In the genomic region with DNA sequence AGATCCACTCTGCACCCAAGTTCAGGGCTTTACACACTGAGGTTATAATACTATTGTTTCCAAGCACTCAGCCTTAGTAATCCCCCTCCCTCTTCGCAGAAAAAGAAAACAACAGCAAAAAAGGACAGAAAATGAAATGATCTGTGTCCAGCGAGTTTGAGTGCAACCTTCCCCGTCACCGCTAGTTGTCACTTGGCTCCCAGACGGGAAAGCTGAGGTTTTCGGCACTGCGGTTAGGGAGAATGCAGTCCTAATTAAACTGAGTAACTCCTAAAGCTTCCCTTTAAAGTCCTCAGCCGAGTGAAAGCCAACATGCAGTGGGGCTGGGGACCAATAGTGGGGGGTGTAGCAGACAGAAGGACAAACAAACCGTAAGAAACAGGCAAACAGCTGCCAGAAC, we compare ENCODE assay signal across 12 cellular contexts. TPM values are rescaled to one million over a fixed set of nuclear protein-coding genes. Genes with fewer than 3 reads are reported as not detected.
DNase-seq lines count a peak whose midpoint lies in the region; ATAC-seq, FAIRE-seq and TF ChIP-seq lines count a peak whose summit lies in the region.
"Had no signal": no experiment of that assay in that cellular context is flagged by ENCODE, and none has a peak within 500 bp of the region (broad histone marks: within the 10 kb centered on the region; RNA-seq: fewer than 3 reads in every experiment).

No MANE protein-coding gene starts in this region.

- no peaks in the 10 kb centered on the region for H3K4me1 ChIP-seq in keratinocyte (ENCODE audit: control insufficient read depth, extremely low read depth, insufficient read depth, low read length)

- H3K4me3 ChIP-seq in keratinocyte (ENCODE audit: control insufficient read depth in 2 of 3, extremely low read depth in 1 of 3, insufficient read depth in 2 of 3, low read depth in 1 of 3, low read length in 3 of 3), result no peak overlapping the region

- peak; percentile 73 for ATAC-seq in WTC11
- no peak for ATAC-seq in HG02885 (IDR thresholded peaks at IDR 0.05; ENCODE audit: poor library complexity, unreplicated experiment)
- ATAC-seq in HG02973 (IDR thresholded peaks at IDR 0.05; ENCODE audit: unreplicated experiment), result no peak
- ATAC-seq in HG03457 (IDR thresholded peaks at IDR 0.05; ENCODE audit: unreplicated experiment), result no peak
- no peak for ATAC-seq in activated CD8-positive, alpha-beta memory T cell treated with anti-CD3 and anti-CD28 coated beads, Interleukin-2, amount 10 ng/mL, durations not matched to agents 7 days and 5 days

- CTCF ChIA-PET in Calu3 (lab: Charles Lee) (interaction anchor here (1.1 kb wide), 1 partner anchor 219 kb away, joined by 4 read pairs; no protein-coding TSS in a partner anchor), WTC11 (lab: Charles Lee) (interaction anchor here (0.6 to 2.3 kb wide), 9 partner anchors 10 to 426 kb away, joined by 3 to 24 read pairs (median 5); no protein-coding TSS in a partner anchor)
- CTCF ChIA-PET in activated CD8-positive, alpha-beta memory T cell treated with anti-CD3 and anti-CD28 coated beads, Interleukin-2, amount 10 ng/mL, durations not matched to agents 7 days and 5 days (lab: Charles Lee), result no interaction called here

- peaks cover 15% of the 10 kb centered on the region for H3K27me3 ChIP-seq in keratinocyte (ENCODE audit: control insufficient read depth, extremely low read depth, insufficient read depth, low read length)

- H3K4me1 Mint-ChIP-seq in Calu3 (ENCODE audit: low read depth, unreplicated experiment), result no peaks in the 10 kb centered on the region
- H3K4me1 Mint-ChIP-seq in WTC11, result peaks cover 15% of the 10 kb centered on the region
- H3K4me1 Mint-ChIP-seq in activated CD8-positive, alpha-beta memory T cell treated with anti-CD3 and anti-CD28 coated beads, Interleukin-2, amount 10 ng/mL, durations not matched to agents 7 days and 5 days, result no peaks in the 10 kb centered on the region
- H3K4me1 Mint-ChIP-seq: activated naive CD8-positive, alpha-beta T cell treated with anti-CD3 and anti-CD28 coated beads for 36 hours had no signal

- BruUV-seq in Calu3 (replicated peaks; lab: Mats Ljungman, UMichigan), result no TSS peak

- DNase-seq in Calu3, result peak; percentile 16
- peak; percentile 19 for DNase-seq in LHCN-M2 (ENCODE audit: low read depth)
- DNase-seq in WTC11 (ENCODE audit: low spot score), result peak; percentile 59
- DNase-seq in keratinocyte (ENCODE audit: low read depth, low spot score), result no peak
- no peak for DNase-seq in activated CD8-positive, alpha-beta memory T cell treated with anti-CD3 and anti-CD28 coated beads, Interleukin-2, amount 10 ng/mL, durations not matched to agents 7 days and 5 days
- DNase-seq: GOT3 had no signal

- H2AFZ ChIP-seq in keratinocyte (ENCODE audit: control insufficient read depth, low read length), result no peak overlapping the region

- no peak for FAIRE-seq in keratinocyte (lab: Jason Lieb, UNC)

- H3K36me3 Mint-ChIP-seq in Calu3 (ENCODE audit: insufficient read depth, unreplicated experiment) (no peaks in the 10 kb centered on the region), WTC11 (no peaks in the 10 kb centered on the region)
- H3K36me3 Mint-ChIP-seq in activated CD8-positive, alpha-beta memory T cell treated with anti-CD3 and anti-CD28 coated beads, Interleukin-2, amount 10 ng/mL, durations not matched to agents 7 days and 5 days, result no peaks in the 10 kb centered on the region
- H3K36me3 Mint-ChIP-seq: activated naive CD8-positive, alpha-beta T cell treated with anti-CD3 and anti-CD28 coated beads for 36 hours had no signal

- H3K9ac ChIP-seq in keratinocyte (ENCODE audit: control insufficient read depth, extremely low read depth, insufficient read depth, low read length), result no peak overlapping the region

- intact Hi-C loops in Calu3 (cut with micrococcal nuclease; ENCODE audit: unreplicated experiment), result loop anchor here (2.0 kb wide), 2 partner anchors 35 to 219 kb away; no protein-coding TSS in a partner anchor

- H3K27ac ChIP-seq in keratinocyte (ENCODE audit: control insufficient read depth, insufficient read depth, low read length), result no peak overlapping the region

- dilution Hi-C loops in keratinocyte (cut with MboI; ENCODE audit: extremely low pct_ligation_motif_present, low sequenced_read_pairs), result no loop called here

- H3K4me3 Mint-ChIP-seq in Calu3 (ENCODE audit: low read depth, unreplicated experiment) (no peak overlapping the region), WTC11 (peak overlapping the region; percentile 9; the same call in 1 of the 2 replicates)
- no peak overlapping the region for H3K4me3 Mint-ChIP-seq in activated CD8-positive, alpha-beta memory T cell treated with anti-CD3 and anti-CD28 coated beads, Interleukin-2, amount 10 ng/mL, durations not matched to agents 7 days and 5 days
- H3K4me3 Mint-ChIP-seq: activated naive CD8-positive, alpha-beta T cell treated with anti-CD3 and anti-CD28 coated beads for 36 hours; stimulated activated naive CD8-positive, alpha-beta T cell treated with anti-CD3 and anti-CD28 coated beads, Interleukin-15, Interleukin-2, amounts not matched to agents 100 ng/mL and 50 ng/mL, for 24 hours had no signal

- H3K36me3 ChIP-seq in keratinocyte (ENCODE audit: control insufficient read depth in 2 of 2, extremely low read depth in 1 of 2, insufficient read depth in 2 of 2, low read length in 2 of 2), result no peaks in the 10 kb centered on the region

- no peak overlapping the region for H3K4me2 ChIP-seq in keratinocyte (ENCODE audit: control insufficient read depth, extremely low read depth, insufficient read depth, low read depth, low read length)

- H3K9me3 ChIP-seq in keratinocyte (ENCODE audit: control insufficient read depth, low read depth, low read length), result no peaks in the 10 kb centered on the region

- H3K9me1 ChIP-seq in keratinocyte (ENCODE audit: control insufficient read depth, extremely low read depth, insufficient read depth, low read length), result no peaks in the 10 kb centered on the region

- H3K9me3 Mint-ChIP-seq in Calu3 (ENCODE audit: low read depth, unreplicated experiment) (no peaks in the 10 kb centered on the region), WTC11 (no peaks in the 10 kb centered on the region)
- no peaks in the 10 kb centered on the region for H3K9me3 Mint-ChIP-seq in activated CD8-positive, alpha-beta memory T cell treated with anti-CD3 and anti-CD28 coated beads, Interleukin-2, amount 10 ng/mL, durations not matched to agents 7 days and 5 days (ENCODE audit: low read depth)

- H3K79me2 ChIP-seq in keratinocyte (ENCODE audit: control insufficient read depth, insufficient read depth, low read length), result no peaks in the 10 kb centered on the region

- TF ChIP-seq CTCF in Calu3 (IDR thresholded peaks at IDR 0.05; ENCODE audit: unreplicated experiment) (peak; percentile 23), WTC11 (IDR thresholded peaks at IDR 0.05) (peak; percentile 52; the same call in 1 of the 2 replicates), keratinocyte (optimal IDR thresholded peaks at IDR 0.05 in 1 of 3, IDR thresholded peaks at IDR 0.05 in 1 of 3, conservative IDR thresholded peaks at IDR 0.05 in 1 of 3; ENCODE audit: extremely low read depth in 1 of 3, insufficient read depth in 2 of 3, low read length in 3 of 3) (peak; percentile 57 to 77 (median 58))

- POLR2A ChIA-PET in WTC11 (lab: Charles Lee), result no interaction called here

- H4K20me1 ChIP-seq in keratinocyte (ENCODE audit: control insufficient read depth, extremely low read depth, insufficient read depth, low read length), result no peaks in the 10 kb centered on the region

- H3K27me3 Mint-ChIP-seq in Calu3 (ENCODE audit: unreplicated experiment), result peaks cover 57% of the 10 kb centered on the region
- H3K27me3 Mint-ChIP-seq in WTC11 (ENCODE audit: low read depth), result peaks cover 75% of the 10 kb centered on the region
- H3K27me3 Mint-ChIP-seq in activated CD8-positive, alpha-beta memory T cell treated with anti-CD3 and anti-CD28 coated beads, Interleukin-2, amount 10 ng/mL, durations not matched to agents 7 days and 5 days, result peaks cover 14% of the 10 kb centered on the region

- H3K27ac Mint-ChIP-seq in Calu3 (ENCODE audit: unreplicated experiment) (no peak overlapping the region), WTC11 (no peak overlapping the region)
- H3K27ac Mint-ChIP-seq in activated CD8-positive, alpha-beta memory T cell treated with anti-CD3 and anti-CD28 coated beads, Interleukin-2, amount 10 ng/mL, durations not matched to agents 7 days and 5 days, result no peak overlapping the region
- H3K27ac Mint-ChIP-seq: activated naive CD8-positive, alpha-beta T cell treated with anti-CD3 and anti-CD28 coated beads for 36 hours; stimulated activated naive CD8-positive, alpha-beta T cell treated with anti-CD3 and anti-CD28 coated beads, Interleukin-15, Interleukin-2, amounts not matched to agents 100 ng/mL and 50 ng/mL, for 24 hours had no signal

TF ChIP-seq in WTC11, 78 proteins besides CTCF, POLR2A, EP300 and RAD21 (continues in another document):
- TF ChIP-seq, protein P1, sequence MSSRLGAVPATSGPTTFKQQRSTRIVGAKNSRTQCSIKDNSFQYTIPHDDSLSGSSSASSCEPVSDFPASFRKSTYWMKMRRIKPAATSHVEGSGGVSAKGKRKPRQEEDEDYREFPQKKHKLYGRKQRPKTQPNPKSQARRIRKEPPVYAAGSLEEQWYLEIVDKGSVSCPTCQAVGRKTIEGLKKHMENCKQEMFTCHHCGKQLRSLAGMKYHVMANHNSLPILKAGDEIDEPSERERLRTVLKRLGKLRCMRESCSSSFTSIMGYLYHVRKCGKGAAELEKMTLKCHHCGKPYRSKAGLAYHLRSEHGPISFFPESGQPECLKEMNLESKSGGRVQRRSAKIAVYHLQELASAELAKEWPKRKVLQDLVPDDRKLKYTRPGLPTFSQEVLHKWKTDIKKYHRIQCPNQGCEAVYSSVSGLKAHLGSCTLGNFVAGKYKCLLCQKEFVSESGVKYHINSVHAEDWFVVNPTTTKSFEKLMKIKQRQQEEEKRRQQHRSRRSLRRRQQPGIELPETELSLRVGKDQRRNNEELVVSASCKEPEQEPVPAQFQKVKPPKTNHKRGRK (CRISPR knock-in tag; IDR thresholded peaks at IDR 0.05; ENCODE audit: borderline replicate concordance), result no peak

RNA-seq across cellular contexts. Expression of gene GLRA1, which starts 0.8 kb away (rescaled TPM):
- total RNA-seq in Calu3 (2022), result not detected in 2 replicates
- not detected in 2 replicates for total RNA-seq in LHCN-M2 (2014; rRNA removed)
- not detected for polyA plus RNA-seq in LHCN-M2 (2012)
- not detected in 3 replicates for total RNA-seq in WTC11 (2021)
- not detected in 3 replicates for polyA plus RNA-seq in keratinocyte
- polyA plus RNA-seq in keratinocyte (2011; ENCODE audit: low read depth), result not detected
- not detected in 2 replicates for polyA plus RNA-seq in keratinocyte (2011; cell fraction: cytosol; rRNA removed)
- not detected in 2 replicates for polyA plus RNA-seq in keratinocyte (2011; cell fraction: nucleus; rRNA removed)
- polyA plus RNA-seq in keratinocyte (2012; ENCODE audit: low replicate concordance), result 0.08 TPM in 1 of 2 replicates, not detected in the other
- not detected in 3 replicates for polyA minus RNA-seq in keratinocyte
- not detected for polyA minus RNA-seq in keratinocyte (2011; cell fraction: cytosol; rRNA and poly(A)+ RNA removed)
- not detected in 2 replicates for polyA minus RNA-seq in keratinocyte (2011; cell fraction: nucleus; rRNA and poly(A)+ RNA removed)
- not detected for total RNA-seq in activated CD8-positive, alpha-beta memory T cell treated with anti-CD3 and anti-CD28 coated beads, Interleukin-2, amount 10 ng/mL, durations not matched to agents 7 days and 5 days
- total RNA-seq: activated naive CD8-positive, alpha-beta T cell treated with anti-CD3 and anti-CD28 coated beads for 36 hours; pulmonary artery endothelial cell had no signal

Comparison
In these comparisons a context has a peak if more than half of its experiments do, and no peak if none do; other contexts are left out.
1. DNase-seq: peak in Calu3 (single experiment), LHCN-M2 (single experiment) and WTC11 (single experiment); none in keratinocyte (single experiment) and activated CD8-positive, alpha-beta memory T cell treated with anti-CD3 and anti-CD28 coated beads, Interleukin-2, amount 10 ng/mL, durations not matched to agents 7 days and 5 days (single experiment).
2. Peak in every context shown above with its lines, with median percentiles within 50 percentile points of each other: CTCF ChIP-seq.